ENCODE assay signal across 1 cellular context in genomic region chr1:156594124-156594678, GRCh38.
TF ChIP-seq lines count a peak whose summit lies in the region.

No MANE protein-coding gene starts in this region.

TF ChIP-seq in HepG2, 621 proteins besides CTCF, POLR2A, EP300 and RAD21:
- no peak for TF ChIP-seq BATF2 (CRISPR knock-in tag; IDR thresholded peaks at IDR 0.05)
- TF ChIP-seq RBFOX2 (IDR thresholded peaks at IDR 0.05; ENCODE audit: low read depth, low read length): peak; percentile 55
- no peak for TF ChIP-seq ZNF616 (CRISPR knock-in tag; IDR thresholded peaks at IDR 0.05; ENCODE audit: low read depth)
- no peak for TF ChIP-seq PPARG (CRISPR knock-in tag; conservative IDR thresholded peaks at IDR 0.05)
